15 cellular contexts compared by ENCODE assay signal in genomic region chr4:3417448-3417847, GRCh38. TPM values are rescaled to one million over a fixed set of nuclear protein-coding genes. Genes with fewer than 3 reads are reported as not detected.
DNase-seq lines count a peak whose midpoint lies in the region; ATAC-seq, FAIRE-seq and TF ChIP-seq lines count a peak whose summit lies in the region.
"Had no signal": no experiment of that assay in that cellular context is flagged by ENCODE, and none has a peak within 500 bp of the region (broad histone marks: within the 10 kb centered on the region; RNA-seq: fewer than 3 reads in every experiment).

No MANE protein-coding gene starts in this region.

- DNase-seq in MCF 10A (ENCODE audit: unreplicated experiment) (no peak), breast epithelium (ENCODE audit: low spot score in 2 of 2) (no peak), astrocyte (ENCODE audit: low read depth) (no peak), right lobe of liver (peak; percentile 22 to 46 (median 42)), spleen (peak; percentile 53), EL (no peak), hippocampal formation (lab: John Stamatoyannopoulos, UW) (no peak)
- DNase-seq: DMS153, H7, NCI-H146, NCI-H226 had no signal

- ATAC-seq in right lobe of liver (no peak), HG02938 (IDR thresholded peaks at IDR 0.05; ENCODE audit: unreplicated experiment) (no peak)

- intact Hi-C loops in MCF 10A (cut with micrococcal nuclease) (no loop called here), breast epithelium (cut with DNase I; ENCODE audit: low total_unique reads) (no loop called here), right lobe of liver (cut with DNase I) (no loop called here), spleen (cut with DNase I; ENCODE audit: low total_unique reads) (no loop called here)

- 85% methylated on average over 7 of the region's 21 CpGs for WGBS in right lobe of liver (ENCODE audit: insufficient coverage, low coverage, low lambda C conversion rate, missing lambda C conversion rate)
- 93 to 95% (median 94%) methylated on average over 21 of the region's 21 CpGs for WGBS in spleen, 5 donors

- H3K79me2 ChIP-seq in astrocyte (ENCODE audit: insufficient read depth, low read length): peaks cover 7% of the 10 kb centered on the region

- H3K9me3 Mint-ChIP-seq in MCF 10A (ENCODE audit: unreplicated experiment): no peaks in the 10 kb centered on the region
- H3K9me3 Mint-ChIP-seq in astrocyte (ENCODE audit: unreplicated experiment): no peaks in the 10 kb centered on the region
- H3K9me3 Mint-ChIP-seq: IgD-negative memory B cell had no signal

- no peaks in the 10 kb centered on the region for H3K4me1 ChIP-seq in breast epithelium
- H3K4me1 ChIP-seq in astrocyte (ENCODE audit: insufficient read depth, low read length): no peaks in the 10 kb centered on the region
- peaks cover 0 to 8% (median 0%) of the 10 kb centered on the region in 4 donors for H3K4me1 ChIP-seq in right lobe of liver
- H3K4me1 ChIP-seq in spleen: peaks cover 0 to 9% (median 0%) of the 10 kb centered on the region in 6 donors

- H3K27ac ChIP-seq in breast epithelium (no peak overlapping the region), astrocyte (ENCODE audit: low read depth, low read length) (no peak overlapping the region), right lobe of liver (no peak overlapping the region), spleen (no peak overlapping the region)
- H3K27ac ChIP-seq: C4-2B had no signal

- H3K27me3 ChIP-seq in breast epithelium (no peaks in the 10 kb centered on the region), astrocyte (ENCODE audit: insufficient read depth, low read length) (no peaks in the 10 kb centered on the region), right lobe of liver (no peaks in the 10 kb centered on the region), spleen (replicated peaks in 1 of 7) (no peaks in the 10 kb centered on the region)

- H3K4me1 Mint-ChIP-seq in MCF 10A (ENCODE audit: insufficient read depth, unreplicated experiment) (no peaks in the 10 kb centered on the region), astrocyte (ENCODE audit: low read depth, unreplicated experiment) (peaks cover 2% of the 10 kb centered on the region)

- TF ChIP-seq CTCF in MCF 10A (IDR thresholded peaks at IDR 0.05; ENCODE audit: unreplicated experiment) (no peak), breast epithelium (IDR thresholded peaks at IDR 0.05) (no peak), astrocyte (IDR thresholded peaks at IDR 0.05; ENCODE audit: insufficient read depth, low read depth, low read length) (no peak), right lobe of liver (IDR thresholded peaks at IDR 0.05) (no peak), spleen (IDR thresholded peaks at IDR 0.05 in 8 of 11, conservative IDR thresholded peaks at IDR 0.05 in 3 of 11) (no peak)

- H3K27ac Mint-ChIP-seq in MCF 10A (ENCODE audit: low read depth, unreplicated experiment) (peak overlapping the region; percentile 46), astrocyte (ENCODE audit: unreplicated experiment) (peak overlapping the region; percentile 56)

- peaks cover 62% of the 10 kb centered on the region for H3K36me3 Mint-ChIP-seq in MCF 10A (ENCODE audit: insufficient read depth, unreplicated experiment)
- H3K36me3 Mint-ChIP-seq in astrocyte (ENCODE audit: low read depth, unreplicated experiment): peaks cover 10% of the 10 kb centered on the region

- no peak overlapping the region for H3K9ac ChIP-seq in astrocyte (ENCODE audit: low read length)

- H4K20me1 ChIP-seq in astrocyte (ENCODE audit: insufficient read depth, low read length): peaks cover 14% of the 10 kb centered on the region

- TF ChIP-seq POLR2A in breast epithelium (IDR thresholded peaks at IDR 0.05) (no peak), right lobe of liver (IDR thresholded peaks at IDR 0.05) (no peak), spleen (IDR thresholded peaks at IDR 0.05) (no peak)

- no peak overlapping the region for H3K4me3 ChIP-seq in breast epithelium
- no peak overlapping the region for H3K4me3 ChIP-seq in astrocyte (ENCODE audit: insufficient read depth, low read depth, low read length)
- H3K4me3 ChIP-seq in right lobe of liver: no peak overlapping the region
- no peak overlapping the region for H3K4me3 ChIP-seq in spleen

- CTCF ChIA-PET in MCF 10A (lab: Yijun Ruan, JAX): interaction anchor here (1.1 to 1.9 kb wide), 2 partner anchors 10 to 64 kb away, joined by 6 to 8 read pairs; no protein-coding TSS in a partner anchor

- H3K9me3 ChIP-seq in breast epithelium (no peaks in the 10 kb centered on the region), astrocyte (ENCODE audit: insufficient read depth, low read depth, low read length) (no peaks in the 10 kb centered on the region), right lobe of liver (no peaks in the 10 kb centered on the region), spleen (no peaks in the 10 kb centered on the region)

- no peak overlapping the region for H3K4me3 Mint-ChIP-seq in MCF 10A (ENCODE audit: unreplicated experiment)
- H3K4me3 Mint-ChIP-seq in astrocyte (ENCODE audit: unreplicated experiment): no peak overlapping the region
- H3K4me3 Mint-ChIP-seq: IgD-negative memory B cell had no signal

- FAIRE-seq in astrocyte (lab: Jason Lieb, UNC): no peak

- POLR2A ChIA-PET in MCF 10A (lab: Yijun Ruan, JAX): interaction anchor here (1.0 to 1.5 kb wide), 2 partner anchors 11 to 31 kb away, joined by 3 to 4 read pairs; no protein-coding TSS in a partner anchor

- no peak overlapping the region for H2AFZ ChIP-seq in astrocyte (ENCODE audit: low read depth, low read length)

- H3K36me3 ChIP-seq in breast epithelium (no peaks in the 10 kb centered on the region), astrocyte (ENCODE audit: insufficient read depth, low read length) (no peaks in the 10 kb centered on the region), right lobe of liver (peaks cover 0 to 27% (median 8%) of the 10 kb centered on the region in 4 donors), spleen (peaks cover 0 to 53% (median 8%) of the 10 kb centered on the region in 6 donors)

- BruUV-seq in MCF 10A (replicated peaks; lab: Mats Ljungman, UMichigan): no TSS peak

- H3K27me3 Mint-ChIP-seq in MCF 10A (ENCODE audit: insufficient read depth, unreplicated experiment) (no peaks in the 10 kb centered on the region), astrocyte (ENCODE audit: low read depth, unreplicated experiment) (no peaks in the 10 kb centered on the region)

- H3K4me2 ChIP-seq in astrocyte (ENCODE audit: low read length): no peak overlapping the region

RNA-seq across cellular contexts. Expression of gene HGFAC, which starts 24.3 kb away (rescaled TPM):
- 0.28 TPM in 1 of 2 replicates, not detected in the other for total RNA-seq in MCF 10A (2022)
- 1 to 10 TPM in 1 of 3 donors, under 1 TPM in 1, not detected in 1; 0.59 to 1.3 TPM for total RNA-seq in breast epithelium
- total RNA-seq in astrocyte: 0.38 and 0.52 TPM in 2 replicates
- total RNA-seq in right lobe of liver: 100 to 1,000 TPM in 5 of 6 experiments, 10 to 100 TPM in 1; 73.9 to 176 (median 140) TPM
- under 1 TPM in 2 of 7 donors, not detected in 5; 0.32 to 0.47 TPM for total RNA-seq in spleen
- under 1 TPM; 0.11 to 0.35 (median 0.22) TPM for polyA plus RNA-seq in spleen
- total RNA-seq: A172 had no signal
- polyA plus RNA-seq: IgD-negative memory B cell had no signal

RNA-seq across cellular contexts. Expression of gene DOK7, which starts 45.7 kb away (rescaled TPM):
- 1.1 and 5.3 TPM in 2 replicates for total RNA-seq in MCF 10A (2022)
- total RNA-seq in breast epithelium: 1 to 10 TPM in 2 of 3 donors, not detected in 1; 1.3 to 3.5 TPM
- total RNA-seq in astrocyte: not detected in 2 replicates
- total RNA-seq in right lobe of liver: 1 to 10 TPM in 4 of 6 experiments, under 1 TPM in 2; 0.73 to 2.4 (median 1.5) TPM
- 1 to 10 TPM in 6 of 7 donors, under 1 TPM in 1; 0.69 to 7.1 (median 1.6) TPM for total RNA-seq in spleen
- 10 to 100 TPM in 1 of 3 donors, 1 to 10 TPM in 2; 1.7 to 13.5 (median 8.7) TPM for polyA plus RNA-seq in spleen

Comparison
In these comparisons a context has a peak if more than half of its experiments do, and no peak if none do; other contexts are left out.
1. DNase-seq: peak in right lobe of liver (3 of 3) and spleen (single experiment); none in MCF 10A (single experiment), breast epithelium (0 of 2), astrocyte (single experiment), EL (single experiment) and hippocampal formation (0 of 2).
2. RNA of gene HGFAC, which starts 24.3 kb away (total RNA-seq): 73.9 to 176 TPM in right lobe of liver; 0.59 to 1.3 TPM in breast epithelium, 0.38 to 0.52 TPM in astrocyte, 0.28 TPM in MCF 10A and 0.32 to 0.47 TPM in spleen; every median in the first group is over 10 times any median in the second.